13 cellular contexts compared by ENCODE assay signal in genomic region chr16:89837014-89837546, GRCh38. TPM values are rescaled to one million over a fixed set of nuclear protein-coding genes. Genes with fewer than 3 reads are reported as not detected.
A peak's percentile ranks its signal among the peaks of the same experiment; 100 is the strongest.
DNase-seq lines count a peak whose midpoint lies in the region; ATAC-seq and TF ChIP-seq lines count a peak whose summit lies in the region.
"Had no signal": no experiment of that assay in that cellular context is flagged by ENCODE, and none has a peak within 500 bp of the region (broad histone marks: within the 10 kb centered on the region; RNA-seq: fewer than 3 reads in every experiment).

No MANE protein-coding gene starts in this region.

- no peak for TF ChIP-seq EP300 in upper lobe of left lung (IDR thresholded peaks at IDR 0.05)

- no peak overlapping the region for H3K4me3 Mint-ChIP-seq in activated naive CD4-positive, alpha-beta T cell treated with anti-CD3 and anti-CD28 coated beads, Interleukin-2, amount 10 ng/mL, durations not matched to agents 7 days and 5 days

- WGBS in upper lobe of left lung, 2 donors, result 83 to 91% methylated on average over 7 to 17 of the region's 17 CpGs

- H3K9me3 Mint-ChIP-seq in activated naive CD4-positive, alpha-beta T cell treated with anti-CD3 and anti-CD28 coated beads, Interleukin-2, amount 10 ng/mL, durations not matched to agents 7 days and 5 days, result peaks cover 7% of the 10 kb centered on the region

- no peaks in the 10 kb centered on the region for H3K9me3 ChIP-seq in lower lobe of right lung
- no peaks in the 10 kb centered on the region for H3K9me3 ChIP-seq in upper lobe of left lung
- H3K9me3 ChIP-seq: heart left ventricle, left ventricle myocardium inferior had no signal

- peak overlapping the region; percentile 91 for H3K27ac Mint-ChIP-seq in activated naive CD4-positive, alpha-beta T cell treated with anti-CD3 and anti-CD28 coated beads, Interleukin-2, amount 10 ng/mL, durations not matched to agents 7 days and 5 days

- DNase-seq in activated naive CD4-positive, alpha-beta T cell treated with anti-CD3 and anti-CD28 coated beads, Interleukin-2, amount 10 ng/mL, durations not matched to agents 7 days and 5 days, result no peak
- no peak for DNase-seq in activated naive CD4-positive, alpha-beta T cell treated with anti-CD3 and anti-CD28 coated beads, Interleukin-2, amount 50 U/mL, for 16 hours
- DNase-seq in lower lobe of right lung (no peak), upper lobe of left lung (no peak), NCI-H2029 treated with DMSO at 0.1 percent for 48 hours (lab: John Stamatoyannopoulos, UW) (no peak), GM10248 (ENCODE audit: extremely low spot score) (no peak)
- DNase-seq: EL, left ventricle myocardium inferior, occipital lobe had no signal

- CTCF ChIA-PET in activated naive CD4-positive, alpha-beta T cell treated with anti-CD3 and anti-CD28 coated beads, Interleukin-2, amount 10 ng/mL, durations not matched to agents 7 days and 5 days (lab: Charles Lee), result interaction anchor here (1.6 kb wide), 1 partner anchor 23 kb away, joined by 6 read pairs; no protein-coding TSS in a partner anchor
- CTCF ChIA-PET in GM10248 (lab: Yijun Ruan, JAX), result interaction anchor here (3.2 kb wide), 1 partner anchor 23 kb away, joined by 23 read pairs; no protein-coding TSS in a partner anchor

- intact Hi-C loops in lower lobe of right lung (cut with DNase I), result no loop called here

- H3K27me3 Mint-ChIP-seq in activated naive CD4-positive, alpha-beta T cell treated with anti-CD3 and anti-CD28 coated beads, Interleukin-2, amount 10 ng/mL, durations not matched to agents 7 days and 5 days, result peaks cover 42% of the 10 kb centered on the region

- peak in 1 of 2 donors; percentile 4 for ATAC-seq in lower lobe of right lung
- ATAC-seq in upper lobe of left lung (ENCODE audit: low FRiP score in 2 of 2), result no peak
- ATAC-seq in GM21390 (IDR thresholded peaks at IDR 0.05; ENCODE audit: unreplicated experiment), result no peak

- no peak for TF ChIP-seq POLR2A in upper lobe of left lung (IDR thresholded peaks at IDR 0.05)

- POLR2A ChIA-PET in GM10248 (lab: Yijun Ruan, JAX), result no interaction called here

- H3K4me3 ChIP-seq in lower lobe of right lung, result peak overlapping the region; percentile 33
- peak overlapping the region in 3 of 4 donors; percentile 15 to 27 (median 25) for H3K4me3 ChIP-seq in upper lobe of left lung
- H3K4me3 ChIP-seq: GM23248, left ventricle myocardium inferior had no signal

- H3K4me1 ChIP-seq in lower lobe of right lung (peaks cover 16% of the 10 kb centered on the region), upper lobe of left lung (peaks cover 6 to 18% (median 12%) of the 10 kb centered on the region in 4 donors)
- H3K4me1 ChIP-seq: left ventricle myocardium inferior had no signal

- peak overlapping the region; percentile 72 for H3K27ac ChIP-seq in VCaP
- H3K27ac ChIP-seq in lower lobe of right lung, result peak overlapping the region; percentile 69
- peak overlapping the region in 2 of 4 donors; percentile 45 to 61 for H3K27ac ChIP-seq in upper lobe of left lung
- H3K27ac ChIP-seq: GM23248, left ventricle myocardium inferior had no signal

- H3K36me3 ChIP-seq in lower lobe of right lung, result no peaks in the 10 kb centered on the region
- no peaks in the 10 kb centered on the region for H3K36me3 ChIP-seq in upper lobe of left lung
- H3K36me3 ChIP-seq: heart left ventricle, left ventricle myocardium inferior had no signal

- no peaks in the 10 kb centered on the region for H3K27me3 ChIP-seq in lower lobe of right lung (ENCODE audit: low read depth)
- H3K27me3 ChIP-seq in upper lobe of left lung, result no peaks in the 10 kb centered on the region
- H3K27me3 ChIP-seq: heart left ventricle had no signal

- peaks cover 30% of the 10 kb centered on the region for H3K4me1 Mint-ChIP-seq in activated naive CD4-positive, alpha-beta T cell treated with anti-CD3 and anti-CD28 coated beads, Interleukin-2, amount 10 ng/mL, durations not matched to agents 7 days and 5 days

- no peaks in the 10 kb centered on the region for H3K36me3 Mint-ChIP-seq in activated naive CD4-positive, alpha-beta T cell treated with anti-CD3 and anti-CD28 coated beads, Interleukin-2, amount 10 ng/mL, durations not matched to agents 7 days and 5 days

- TF ChIP-seq CTCF in VCaP (conservative IDR thresholded peaks at IDR 0.05), result no peak
- no peak for TF ChIP-seq CTCF in lower lobe of right lung (IDR thresholded peaks at IDR 0.05)
- no peak for TF ChIP-seq CTCF in upper lobe of left lung (IDR thresholded peaks at IDR 0.05)
- no peak for TF ChIP-seq CTCF in GM10248 (IDR thresholded peaks at IDR 0.05; ENCODE audit: control extremely low read depth, extremely low read depth, low read depth, missing control alignments)

RNA-seq across cellular contexts. Expression of gene SPIRE2, which starts 8.8 kb away (rescaled TPM):
- total RNA-seq in lower lobe of right lung, result 15.8 TPM
- total RNA-seq in upper lobe of left lung, result 10 to 100 TPM in 4 of 6 donors, 1 to 10 TPM in 2; 6.1 to 52.4 (median 14.7) TPM

RNA-seq across cellular contexts. Expression of gene FANCA, which starts 20.6 kb away (rescaled TPM):
- total RNA-seq in lower lobe of right lung (7.9 TPM), upper lobe of left lung (10 to 100 TPM in 4 of 6 donors, 1 to 10 TPM in 2; 5.5 to 25.1 (median 12.1) TPM)

RNA-seq across cellular contexts. Expression of gene TCF25, which starts 36.3 kb away (rescaled TPM):
- total RNA-seq in lower lobe of right lung (152 TPM), upper lobe of left lung (1,000 to 10,000 TPM in 1 of 6 donors, 100 to 1,000 TPM in 5; 132 to 1,060 (median 211) TPM)
